Comparison of ENCODE assay signal across 22 cellular contexts in genomic region chrX:3581609-3582108, GRCh38.
"Had no signal": no experiment of that assay in that cellular context is flagged by ENCODE, and none has a peak within 500 bp of the region (broad histone marks: within the 10 kb centered on the region; RNA-seq: fewer than 3 reads in every experiment).

No MANE protein-coding gene starts in this region.

- H3K36me3 Mint-ChIP-seq: mesothelial cell of epicardium had no signal

- DNase-seq: dermis blood vessel endothelial cell; dorsolateral prefrontal cortex; effector CD4-positive, alpha-beta T cell; effector memory CD4-positive, alpha-beta T cell; foreskin melanocyte; gastrocnemius medialis; glutamatergic neuron; head of caudate nucleus; hypothalamus; immature natural killer cell; islet precursor cell; kidney; kidney glomerular epithelial cell; left lung; lower lobe of right lung; mesenchymal stem cell; mucosa of descending colon; naive B cell had no signal

- H3K36me3 ChIP-seq: esophagus muscularis mucosa, gastrocnemius medialis, left lung, lower lobe of right lung had no signal

- H3K27me3 ChIP-seq: esophagus muscularis mucosa, gastrocnemius medialis, hepatocyte, left lung had no signal

- H3K4me3 ChIP-seq: coronary artery, dorsolateral prefrontal cortex, esophagus muscularis mucosa, gastrocnemius medialis, hepatocyte, left lung, lower lobe of right lung, mucosa of descending colon had no signal

- H3K4me3 Mint-ChIP-seq: immature natural killer cell, mesothelial cell of epicardium had no signal

- H3K27me3 Mint-ChIP-seq: naive B cell had no signal

- ATAC-seq: gastrocnemius medialis, left lung, lower lobe of right lung, mucosa of descending colon had no signal

- H3K27ac Mint-ChIP-seq: immature natural killer cell, mesothelial cell of epicardium had no signal

- H3K9me3 Mint-ChIP-seq: immature natural killer cell, mesothelial cell of epicardium had no signal

- H3K27ac ChIP-seq: coronary artery, dorsolateral prefrontal cortex, esophagus muscularis mucosa, gastrocnemius medialis, hepatocyte, left lung, lower lobe of right lung had no signal

- H3K4me1 ChIP-seq: esophagus muscularis mucosa, gastrocnemius medialis, left lung, lower lobe of right lung had no signal

- H3K4me1 Mint-ChIP-seq: mesothelial cell of epicardium had no signal

- H3K9me3 ChIP-seq: esophagus muscularis mucosa, gastrocnemius medialis, left lung, lower lobe of right lung, mucosa of descending colon had no signal
